Comparison of ENCODE assay signal across 7 cellular contexts in the genomic region with DNA sequence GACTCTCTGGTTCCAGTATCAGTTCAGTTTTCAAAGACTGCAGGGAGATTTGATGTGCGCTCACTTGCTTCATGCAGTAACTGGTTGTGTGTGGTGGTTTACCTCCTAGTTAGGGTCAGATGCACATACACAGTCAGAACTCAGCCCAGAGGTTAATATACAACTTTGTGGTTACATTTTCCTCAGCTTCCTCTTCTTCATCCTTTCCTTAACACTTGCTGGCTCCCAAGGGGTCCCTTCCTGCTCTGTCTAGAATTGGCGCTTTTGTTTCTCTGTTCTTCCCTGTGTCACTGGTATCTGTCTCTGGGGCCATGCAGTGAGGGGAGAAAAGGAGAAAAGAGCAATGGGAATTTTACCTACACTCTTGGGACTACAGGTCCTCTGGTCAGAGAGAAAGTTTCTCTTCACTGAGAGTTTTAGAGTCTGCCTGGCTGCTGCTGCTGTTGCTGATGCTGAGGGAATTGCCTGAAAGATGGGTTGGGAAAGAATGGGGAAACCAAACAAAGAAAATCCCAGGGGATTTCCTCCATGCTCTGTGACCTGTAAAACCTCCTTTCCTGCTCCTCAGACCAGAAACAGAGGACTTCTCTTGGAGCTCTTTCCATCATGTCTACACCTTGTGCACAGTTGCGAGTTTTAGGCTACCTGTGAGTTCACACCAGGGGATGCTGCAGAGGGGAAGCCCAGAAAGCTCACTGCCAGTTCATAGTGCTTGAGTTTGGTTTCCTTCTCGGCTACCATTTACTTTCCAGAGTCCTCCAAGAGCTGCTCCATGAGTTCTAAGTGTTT.
DNase-seq lines count a peak whose midpoint lies in the region; ATAC-seq and TF ChIP-seq lines count a peak whose summit lies in the region.

No MANE protein-coding gene starts in this region.

- H3K27me3 ChIP-seq in neural progenitor cell (no peaks in the 10 kb centered on the region), MM.1S (replicated peaks; ENCODE audit: insufficient read depth, low read length) (no peaks in the 10 kb centered on the region)

- H3K9me2 ChIP-seq in MM.1S (replicated peaks; ENCODE audit: insufficient read depth, low read length), result no peaks in the 10 kb centered on the region

- TF ChIP-seq CTCF in neural progenitor cell (IDR thresholded peaks at IDR 0.05), result no peak
- no peak for TF ChIP-seq CTCF in MM.1S (IDR thresholded peaks at IDR 0.05; ENCODE audit: low read length)

- H3K9me3 ChIP-seq in neural progenitor cell (ENCODE audit: low read depth) (no peaks in the 10 kb centered on the region), MM.1S (replicated peaks; ENCODE audit: insufficient read depth, low read length) (no peaks in the 10 kb centered on the region)

- H3K4me2 ChIP-seq in neural progenitor cell, result peak overlapping the region; percentile 21
- H3K4me2 ChIP-seq in MM.1S (ENCODE audit: low read depth, low read length), result no peak overlapping the region

- no peaks in the 10 kb centered on the region for H3K79me2 ChIP-seq in neural progenitor cell (ENCODE audit: low read depth)
- no peaks in the 10 kb centered on the region for H3K79me2 ChIP-seq in MM.1S (ENCODE audit: low read length)

- H3K4me1 ChIP-seq in neural progenitor cell, result no peaks in the 10 kb centered on the region
- no peaks in the 10 kb centered on the region for H3K4me1 ChIP-seq in MM.1S (ENCODE audit: low read length)

- H3K4me3 Mint-ChIP-seq in neural progenitor cell, result no peak overlapping the region

- H3K9me3 Mint-ChIP-seq in neural progenitor cell, result no peaks in the 10 kb centered on the region

- no peak overlapping the region for H3K4me3 ChIP-seq in neural progenitor cell
- H3K4me3 ChIP-seq in MM.1S (ENCODE audit: low read length), result no peak overlapping the region

- no peak overlapping the region for H3K9ac ChIP-seq in neural progenitor cell
- no peak overlapping the region for H3K9ac ChIP-seq in MM.1S (ENCODE audit: low read length)

- no peaks in the 10 kb centered on the region for H3K36me3 Mint-ChIP-seq in neural progenitor cell

- peaks cover 7% of the 10 kb centered on the region for H3K27me3 Mint-ChIP-seq in neural progenitor cell (ENCODE audit: insufficient read depth, low read depth)

- H2AFZ ChIP-seq in neural progenitor cell (replicated peaks), result peak overlapping the region; percentile 65
- H2AFZ ChIP-seq in MM.1S (ENCODE audit: low read length), result no peak overlapping the region

- H3K27ac Mint-ChIP-seq in neural progenitor cell, result no peak overlapping the region

- ATAC-seq in GM18909 (IDR thresholded peaks at IDR 0.05; ENCODE audit: poor library complexity, unreplicated experiment) (peak; percentile 93), GM21723 (IDR thresholded peaks at IDR 0.05; ENCODE audit: unreplicated experiment) (peak; percentile 78), HG03354 (IDR thresholded peaks at IDR 0.05; ENCODE audit: poor library complexity, severe bottlenecking, unreplicated experiment) (peak; percentile 91)

- H4K20me1 ChIP-seq in neural progenitor cell (ENCODE audit: low read depth) (no peaks in the 10 kb centered on the region), MM.1S (ENCODE audit: insufficient read depth, low read length) (no peaks in the 10 kb centered on the region)

- no peaks in the 10 kb centered on the region for H3F3A ChIP-seq in neural progenitor cell (ENCODE audit: low read depth)
- no peaks in the 10 kb centered on the region for H3F3A ChIP-seq in MM.1S (ENCODE audit: insufficient read depth, low read length)

- DNase-seq in neural progenitor cell (ENCODE audit: low spot score) (peak; percentile 12), MM.1S (no peak), COLO668 (lab: John Stamatoyannopoulos, UW; ENCODE audit: unreplicated experiment) (no peak), CD1c-positive myeloid dendritic cell (ENCODE audit: extremely low spot score) (no peak)

- H3K4me1 Mint-ChIP-seq in neural progenitor cell, result no peaks in the 10 kb centered on the region

- H3K36me3 ChIP-seq in neural progenitor cell (no peaks in the 10 kb centered on the region), MM.1S (replicated peaks; ENCODE audit: insufficient read depth, low read length) (no peaks in the 10 kb centered on the region)

- H3K27ac ChIP-seq in neural progenitor cell, result no peak overlapping the region
- H3K27ac ChIP-seq in MM.1S (ENCODE audit: low read length), result no peak overlapping the region
